In genomic region chr10:70761031-70761601, GRCh38 we compare ENCODE assay signal across 16 cellular contexts. TPM values are rescaled to one million over a fixed set of nuclear protein-coding genes. Genes with fewer than 3 reads are reported as not detected.
A peak's percentile ranks its signal among the peaks of the same experiment; 100 is the strongest.
DNase-seq lines count a peak whose midpoint lies in the region; ATAC-seq and TF ChIP-seq lines count a peak whose summit lies in the region.
"Had no signal": no experiment of that assay in that cellular context is flagged by ENCODE, and none has a peak within 500 bp of the region (broad histone marks: within the 10 kb centered on the region; RNA-seq: fewer than 3 reads in every experiment).

No MANE protein-coding gene starts in this region.

- H4K8ac ChIP-seq in H9 (replicated peaks; ENCODE audit: insufficient read length, low read depth, low read length): no peak overlapping the region

- peak overlapping the region; percentile 68 to 74 (median 72); a peak in 5 of 7 replicates for H3K27ac Mint-ChIP-seq in H9
- H3K27ac Mint-ChIP-seq in activated CD4-positive, alpha-beta memory T cell treated with anti-CD3 and anti-CD28 coated beads, Interleukin-2, amount 10 ng/mL, durations not matched to agents 7 days and 5 days: no peak overlapping the region

- H3K36me3 ChIP-seq in left ventricle myocardium inferior: no peaks in the 10 kb centered on the region
- H3K36me3 ChIP-seq: SJSA1 had no signal

- peaks cover 12 to 13% of the 10 kb centered on the region in 2 experiments for H3K9me3 Mint-ChIP-seq in H9
- peaks cover 9% of the 10 kb centered on the region for H3K9me3 Mint-ChIP-seq in activated CD4-positive, alpha-beta memory T cell treated with anti-CD3 and anti-CD28 coated beads, Interleukin-2, amount 10 ng/mL, durations not matched to agents 7 days and 5 days

- H3K4me2 ChIP-seq in H9 (ENCODE audit: insufficient read depth, insufficient read length, low read length): no peak overlapping the region

- no peak overlapping the region for H2BK20ac ChIP-seq in H9 (ENCODE audit: low read depth, low read length, poor library complexity, severe bottlenecking)

- no CpG with 5 or more reads among the region's 7 CpGs for WGBS in H9 (ENCODE audit: extremely low coverage, insufficient read length, low lambda C conversion rate)

- H3K27ac ChIP-seq in H9 (ENCODE audit: insufficient read length, low read depth, low read length) (no peak overlapping the region), VCaP (no peak overlapping the region), left ventricle myocardium inferior (replicated peaks) (no peak overlapping the region)
- H3K27ac ChIP-seq: SJSA1 had no signal

- no peak overlapping the region for H3K18ac ChIP-seq in H9 (ENCODE audit: insufficient read length, low read depth, low read length)

- no peaks in the 10 kb centered on the region for H4K20me1 ChIP-seq in H9 (ENCODE audit: control insufficient read depth, insufficient read depth, insufficient read length)

- H3K4ac ChIP-seq in H9 (ENCODE audit: low read depth, low read length): no peak overlapping the region

- H3K23ac ChIP-seq in H9 (ENCODE audit: insufficient read length, low read depth, low read length): no peak overlapping the region

- intact Hi-C loops in left ventricle myocardium inferior (cut with micrococcal nuclease) (no loop called here), sciatic nerve (cut with DNase I) (no loop called here)

- H3T11ph ChIP-seq in H9 (ENCODE audit: low read length): no peak overlapping the region

- peaks cover 25 to 30% of the 10 kb centered on the region in 2 experiments for H3K4me1 Mint-ChIP-seq in H9
- H3K4me1 Mint-ChIP-seq in activated CD4-positive, alpha-beta memory T cell treated with anti-CD3 and anti-CD28 coated beads, Interleukin-2, amount 10 ng/mL, durations not matched to agents 7 days and 5 days: peaks cover 8% of the 10 kb centered on the region

- no peaks in the 10 kb centered on the region for H3K9me3 ChIP-seq in H9 (ENCODE audit: control insufficient read depth, low read depth, low read length)
- peaks cover 2% of the 10 kb centered on the region for H3K9me3 ChIP-seq in left ventricle myocardium inferior (replicated peaks)

- ATAC-seq in sciatic nerve (no peak), GM19035 (IDR thresholded peaks at IDR 0.05; ENCODE audit: unreplicated experiment) (no peak), HG03469 (IDR thresholded peaks at IDR 0.05; ENCODE audit: unreplicated experiment) (no peak)

- H4K91ac ChIP-seq in H9 (ENCODE audit: insufficient read length, low read depth, low read length): no peak overlapping the region

- peaks cover 1% of the 10 kb centered on the region; the same call in 1 of the 2 replicates for H3K27me3 Mint-ChIP-seq in H9 (ENCODE audit: low read depth)
- no peaks in the 10 kb centered on the region for H3K27me3 Mint-ChIP-seq in activated CD4-positive, alpha-beta memory T cell treated with anti-CD3 and anti-CD28 coated beads, Interleukin-2, amount 10 ng/mL, durations not matched to agents 7 days and 5 days

- H4K5ac ChIP-seq in H9 (ENCODE audit: insufficient read length, low read depth, low read length): no peak overlapping the region

- no peak overlapping the region for H2BK120ac ChIP-seq in H9 (ENCODE audit: low read depth, low read length, poor library complexity, severe bottlenecking)

- no peak overlapping the region for H3K4me3 ChIP-seq in left ventricle myocardium inferior
- H3K4me3 ChIP-seq: SJSA1 had no signal

- no peaks in the 10 kb centered on the region for H3K79me1 ChIP-seq in H9 (ENCODE audit: insufficient read depth, low read depth, low read length, poor library complexity, severe bottlenecking)

- H3K56ac ChIP-seq in H9 (ENCODE audit: insufficient read length, low read depth, low read length): no peak overlapping the region

- no peak overlapping the region for H2AK5ac ChIP-seq in H9 (ENCODE audit: insufficient read length, low read length)

- no peaks in the 10 kb centered on the region for H3K4me1 ChIP-seq in H9 (ENCODE audit: insufficient read depth, low read length)
- peaks cover 8% of the 10 kb centered on the region for H3K4me1 ChIP-seq in left ventricle myocardium inferior
- H3K4me1 ChIP-seq: SJSA1 had no signal

- H2BK15ac ChIP-seq in H9 (ENCODE audit: low read depth, low read length): no peak overlapping the region

- H2BK5ac ChIP-seq in H9 (ENCODE audit: insufficient read length, low read length): no peak overlapping the region

- H3K9ac ChIP-seq in H9 (ENCODE audit: extremely low read depth, insufficient read length, low read length): no peak overlapping the region

- H3K4me3 Mint-ChIP-seq in H9: no peak overlapping the region
- no peak overlapping the region for H3K4me3 Mint-ChIP-seq in activated CD4-positive, alpha-beta memory T cell treated with anti-CD3 and anti-CD28 coated beads, Interleukin-2, amount 10 ng/mL, durations not matched to agents 7 days and 5 days

- H3K27me3 ChIP-seq in H9 (ENCODE audit: insufficient read depth, low read length): no peaks in the 10 kb centered on the region
- no peaks in the 10 kb centered on the region for H3K27me3 ChIP-seq in left ventricle myocardium inferior (ENCODE audit: low read depth)
- H3K27me3 ChIP-seq: SJSA1 had no signal

- DNase-seq in H9 (peak; percentile 52), left ventricle myocardium inferior (no peak), sciatic nerve (ENCODE audit: low spot score) (peak; percentile 51), NCI-H774 (lab: John Stamatoyannopoulos, UW) (no peak)
- no peak for DNase-seq in activated CD4-positive, alpha-beta memory T cell treated with anti-CD3 and anti-CD28 coated beads, Interleukin-2, amount 10 ng/mL, durations not matched to agents 7 days and 5 days
- DNase-seq: activated CD4-positive, alpha-beta T cell treated with anti-CD3 and anti-CD28 coated beads for 4 hours; cortex of kidney; Kasumi-1; NCI-H510A; stimulated activated CD4-positive, alpha-beta T cell treated with anti-CD3 and anti-CD28 coated beads, Interleukin-12 subunit alpha, Interleukin-12 subunit beta, amount 100 ng/mL, for 4 hours had no signal

- H3K23me2 ChIP-seq in H9 (ENCODE audit: insufficient read length, low read depth, low read length, poor library complexity, severe bottlenecking): no peaks in the 10 kb centered on the region

- TF ChIP-seq CTCF in H9 (conservative IDR thresholded peaks at IDR 0.05): peak; percentile 24; the same call in 1 of the 3 replicates
- TF ChIP-seq CTCF in VCaP (conservative IDR thresholded peaks at IDR 0.05): peak; percentile 35; the same call in 1 of the 2 replicates
- peak; percentile 40 for TF ChIP-seq CTCF in left ventricle myocardium inferior (IDR thresholded peaks at IDR 0.05; ENCODE audit: borderline replicate concordance)

- H3K36me3 Mint-ChIP-seq in H9 (ENCODE audit: insufficient read depth in 1 of 3, low read depth in 3 of 3): peaks cover 4 to 11% (median 11%) of the 10 kb centered on the region in 3 experiments; a peak in 5 of 7 replicates
- no peaks in the 10 kb centered on the region for H3K36me3 Mint-ChIP-seq in activated CD4-positive, alpha-beta memory T cell treated with anti-CD3 and anti-CD28 coated beads, Interleukin-2, amount 10 ng/mL, durations not matched to agents 7 days and 5 days (ENCODE audit: low read depth)

- H2AFZ ChIP-seq in H9 (ENCODE audit: low read length): no peak overlapping the region

- H2BK12ac ChIP-seq in H9 (ENCODE audit: insufficient read length, low read depth, low read length): no peak overlapping the region

- H3K14ac ChIP-seq in H9 (ENCODE audit: insufficient read depth, low read length): no peak overlapping the region

- H3K79me2 ChIP-seq in H9 (ENCODE audit: insufficient read depth, low read length): no peaks in the 10 kb centered on the region

- POLR2A ChIA-PET in activated CD4-positive, alpha-beta memory T cell treated with anti-CD3 and anti-CD28 coated beads, Interleukin-2, amount 10 ng/mL, durations not matched to agents 7 days and 5 days (lab: Charles Lee): no interaction called here

- CTCF ChIA-PET in activated CD4-positive, alpha-beta memory T cell treated with anti-CD3 and anti-CD28 coated beads, Interleukin-2, amount 10 ng/mL, durations not matched to agents 7 days and 5 days (lab: Charles Lee): interaction anchor here (1.1 to 2.6 kb wide), 4 partner anchors 19 to 211 kb away, joined by 3 to 8 read pairs (median 4); no protein-coding TSS in a partner anchor

RNA-seq across cellular contexts. Expression of gene TBATA, which starts 24.1 kb away (rescaled TPM):
- total RNA-seq in H9 (2021) (not detected in 2 replicates), left ventricle myocardium inferior (not detected), sciatic nerve (not detected)
- total RNA-seq in activated CD4-positive, alpha-beta memory T cell treated with anti-CD3 and anti-CD28 coated beads, Interleukin-2, amount 10 ng/mL, durations not matched to agents 7 days and 5 days: not detected
- total RNA-seq: Daoy, glomerular endothelial cell, SJSA1 had no signal

RNA-seq across cellular contexts. Expression of gene SGPL1, which starts 54.6 kb away (rescaled TPM):
- total RNA-seq in H9 (2021) (52.6 and 60.8 TPM in 2 replicates), left ventricle myocardium inferior (8.2 TPM), sciatic nerve (44.6 TPM)
- total RNA-seq in activated CD4-positive, alpha-beta memory T cell treated with anti-CD3 and anti-CD28 coated beads, Interleukin-2, amount 10 ng/mL, durations not matched to agents 7 days and 5 days: 10 to 100 TPM; 25.8 to 28.5 TPM

Comparison
In these comparisons a context has a peak if more than half of its experiments do, and no peak if none do; other contexts are left out.
1. DNase-seq: peak in H9 (single experiment) and sciatic nerve (single experiment); none in left ventricle myocardium inferior (single experiment), NCI-H774 (single experiment) and activated CD4-positive, alpha-beta memory T cell treated with anti-CD3 and anti-CD28 coated beads, Interleukin-2, amount 10 ng/mL, durations not matched to agents 7 days and 5 days (single experiment).
2. Peak in every context shown above with its lines, with median percentiles within 50 percentile points of each other: CTCF ChIP-seq.